In the genomic region with DNA sequence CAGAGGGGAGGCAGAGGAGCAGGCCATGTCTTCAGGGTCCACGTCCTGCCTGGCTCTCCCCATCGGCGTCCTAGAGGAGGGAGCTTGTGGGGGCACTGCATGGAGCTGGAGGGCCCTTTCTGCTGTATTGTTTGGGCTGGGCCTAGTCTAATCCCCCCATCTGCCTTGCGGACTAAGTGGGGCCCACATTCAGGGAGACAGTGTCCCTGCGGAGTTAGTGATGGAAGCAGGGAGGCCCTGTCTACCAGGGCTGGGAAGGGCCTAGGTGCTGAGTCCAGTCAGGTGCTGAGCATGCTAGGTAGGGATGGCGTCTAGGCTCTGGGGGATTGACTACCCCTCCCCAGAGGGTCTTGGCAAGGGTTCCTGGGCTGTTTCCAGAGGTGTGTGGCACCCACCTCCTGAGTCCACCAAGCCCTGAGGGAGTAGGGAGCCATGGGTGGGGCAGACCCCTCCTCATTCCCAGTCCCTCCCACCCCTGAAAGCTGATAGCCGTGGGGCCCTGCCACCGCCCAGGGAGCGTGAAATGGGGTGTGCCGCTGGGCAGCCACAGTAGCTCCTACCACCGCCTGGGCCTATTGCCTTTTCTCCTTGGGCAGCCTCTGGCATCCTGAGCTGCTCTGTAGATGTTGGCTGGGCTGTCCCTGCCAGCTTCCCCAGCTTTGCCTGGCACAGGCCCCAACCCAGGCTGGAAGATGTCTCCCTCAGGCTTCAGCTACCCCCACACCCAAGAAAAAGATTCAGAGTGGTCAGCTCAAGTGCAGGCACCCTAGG, we compare ENCODE assay signal across 10 cellular contexts. TPM values are rescaled to one million over a fixed set of nuclear protein-coding genes. Genes with fewer than 3 reads are reported as not detected.
DNase-seq lines count a peak whose midpoint lies in the region; ATAC-seq, FAIRE-seq and TF ChIP-seq lines count a peak whose summit lies in the region.
"Had no signal": no experiment of that assay in that cellular context is flagged by ENCODE, and none has a peak within 500 bp of the region (broad histone marks: within the 10 kb centered on the region; RNA-seq: fewer than 3 reads in every experiment).

No MANE protein-coding gene starts in this region.

- H3K9me3 ChIP-seq in GM23248 (ENCODE audit: low read depth), result no peaks in the 10 kb centered on the region
- H3K9me3 ChIP-seq in T-helper 17 cell (ENCODE audit: control insufficient read depth, low read length, poor library complexity, severe bottlenecking), result no peaks in the 10 kb centered on the region
- H3K9me3 ChIP-seq in gastroesophageal sphincter, result no peaks in the 10 kb centered on the region
- H3K9me3 ChIP-seq in small intestine (ENCODE audit: control insufficient read depth, low read depth), result no peaks in the 10 kb centered on the region

- 0 out of 2 replicates have a peak overlapping the region, but pooled peaks have one; percentile 21 for H3K4me3 ChIP-seq in GM23248
- H3K4me3 ChIP-seq in gastroesophageal sphincter, result no peak overlapping the region
- H3K4me3 ChIP-seq in small intestine (ENCODE audit: low read depth in 1 of 2, low read length in 2 of 2), result no peak overlapping the region

- FAIRE-seq in small intestine (lab: Jason Lieb, UNC), result no peak

- peaks cover 43% of the 10 kb centered on the region for H3K4me1 Mint-ChIP-seq in T-helper 17 cell

- in situ Hi-C loops in GM23248 (cut with MboI), result no loop called here

- 44 to 45% methylated on average over 11 of the region's 11 CpGs for WGBS in GM23248 (ENCODE audit: low coverage in 1 of 2, low lambda C conversion rate in 2 of 2, missing lambda C conversion rate in 2 of 2), 2 experiments
- WGBS in gastroesophageal sphincter (ENCODE audit: low coverage in 1 of 2), 2 donors, result 70% methylated on average over 2 of the region's 11 CpGs; no CpG with 5 or more reads in 1 of the 2 donors
- 28 to 64% (median 62%) methylated on average over 11 of the region's 11 CpGs for WGBS in small intestine, 3 donors

- TF ChIP-seq EP300 in gastroesophageal sphincter (IDR thresholded peaks at IDR 0.05), result no peak

- H3K27ac Mint-ChIP-seq in T-helper 17 cell, result peak overlapping the region; percentile 97

- no peak overlapping the region for H2AFZ ChIP-seq in GM23248

- peak overlapping the region; percentile 93 for H3K9ac ChIP-seq in GM23248

- H3F3A ChIP-seq in GM23248 (ENCODE audit: insufficient read depth), result peaks cover 72% of the 10 kb centered on the region

- TF ChIP-seq POLR2A in gastroesophageal sphincter (IDR thresholded peaks at IDR 0.05), result no peak

- H3K36me3 ChIP-seq in GM23248 (ENCODE audit: low read depth) (0 out of 2 replicates have a peak, but pooled peaks cover 2% of the 10 kb centered on the region), gastroesophageal sphincter (no peaks in the 10 kb centered on the region), small intestine (ENCODE audit: control insufficient read depth in 2 of 2, insufficient read depth in 2 of 2, low read length in 2 of 2) (no peaks in the 10 kb centered on the region)

- H3K27ac ChIP-seq in GM23248 (peak overlapping the region; percentile 97), gastroesophageal sphincter (peak overlapping the region; percentile 87 to 99 (median 94)), small intestine (ENCODE audit: low read depth in 1 of 2, low read length in 1 of 2) (peak overlapping the region; percentile 92 to 99)

- H3K4me3 Mint-ChIP-seq in T-helper 17 cell, result no peak overlapping the region

- H3K27me3 Mint-ChIP-seq in T-helper 17 cell, result no peaks in the 10 kb centered on the region

- no peaks in the 10 kb centered on the region for H3K27me3 ChIP-seq in GM23248 (replicated peaks; ENCODE audit: insufficient read depth)
- H3K27me3 ChIP-seq in gastroesophageal sphincter, result no peaks in the 10 kb centered on the region
- no peaks in the 10 kb centered on the region for H3K27me3 ChIP-seq in small intestine (ENCODE audit: control insufficient read depth in 2 of 2, insufficient read depth in 2 of 2, low read length in 2 of 2)

- ATAC-seq in T-helper 17 cell, result no peak
- no peak for ATAC-seq in gastroesophageal sphincter
- no peak for ATAC-seq in HG03039 (IDR thresholded peaks at IDR 0.05; ENCODE audit: unreplicated experiment)

- H3K79me2 ChIP-seq in GM23248 (ENCODE audit: insufficient read depth), result peaks cover 23% of the 10 kb centered on the region

- H4K20me1 ChIP-seq in GM23248 (ENCODE audit: insufficient read depth), result no peaks in the 10 kb centered on the region

- peak overlapping the region; percentile 89 for H3K4me2 ChIP-seq in GM23248 (ENCODE audit: unreplicated experiment)

- DNase-seq in GM23248 (peak; percentile 46), T-helper 17 cell (no peak), small intestine (no peak), NCI-H1048 (lab: John Stamatoyannopoulos, UW) (no peak), foreskin melanocyte (no peak), kidney tubule cell (ENCODE audit: low spot score) (no peak)
- DNase-seq: effector CD8-positive, alpha-beta T cell; retina had no signal

- no peak for TF ChIP-seq CTCF in gastroesophageal sphincter (IDR thresholded peaks at IDR 0.05)

- H3K36me3 Mint-ChIP-seq in T-helper 17 cell (ENCODE audit: low read depth), result no peaks in the 10 kb centered on the region

- H3K9me2 ChIP-seq in GM23248 (ENCODE audit: insufficient read depth), result no peaks in the 10 kb centered on the region

- H3K4me1 ChIP-seq in GM23248 (ENCODE audit: insufficient read depth) (peaks cover 52% of the 10 kb centered on the region), gastroesophageal sphincter (peaks cover 7 to 84% (median 60%) of the 10 kb centered on the region in 3 donors), small intestine (ENCODE audit: control insufficient read depth in 2 of 2, insufficient read depth in 1 of 2, low read depth in 1 of 2, low read length in 1 of 2) (peaks cover 4 to 5% of the 10 kb centered on the region in 2 donors)

RNA-seq across cellular contexts. Expression of a gene that starts 1.9 kb away (rescaled TPM):
- 86.6 and 109 TPM in 2 replicates for total RNA-seq in GM23248 (2014; rRNA removed; shearing (Covaris generic))
- polyA plus RNA-seq in GM23248 (2016; fragmentation: Nextera tagmentation; extraction: Ambion mirVana), result 121 and 136 TPM in 2 replicates
- 10 to 100 TPM; 45.9 to 61.0 TPM for total RNA-seq in T-helper 17 cell
- total RNA-seq in gastroesophageal sphincter, result 10 to 100 TPM; 65.7 to 87.3 (median 74.4) TPM
- polyA plus RNA-seq in small intestine, result 100 to 1,000 TPM; 153 to 492 (median 467) TPM

RNA-seq across cellular contexts. Expression of a gene that starts 18.2 kb away (rescaled TPM):
- 33.0 and 39.1 TPM in 2 replicates for total RNA-seq in GM23248 (2014; rRNA removed; shearing (Covaris generic))
- 20.0 and 21.1 TPM in 2 replicates for polyA plus RNA-seq in GM23248 (2016; fragmentation: Nextera tagmentation; extraction: Ambion mirVana)
- total RNA-seq in T-helper 17 cell, result 1 to 10 TPM; 7.3 to 7.5 TPM
- 10 to 100 TPM in 1 of 4 donors, 1 to 10 TPM in 3; 6.1 to 21.7 (median 9.4) TPM for total RNA-seq in gastroesophageal sphincter
- polyA plus RNA-seq in small intestine, result 1 to 10 TPM in 2 of 3 donors, not detected in 1; 1.4 to 3.0 TPM

RNA-seq across cellular contexts. Expression of a gene that starts 36.6 kb away (rescaled TPM):
- total RNA-seq in GM23248 (2014; rRNA removed; shearing (Covaris generic)), result 0.51 and 4.6 TPM in 2 replicates
- polyA plus RNA-seq in GM23248 (2016; fragmentation: Nextera tagmentation; extraction: Ambion mirVana), result 3.9 and 5.7 TPM in 2 replicates
- total RNA-seq in T-helper 17 cell, result 10 to 100 TPM; 21.5 to 40.5 TPM
- 10 to 100 TPM in 2 of 4 donors, 1 to 10 TPM in 2; 8.5 to 16.0 (median 11.1) TPM for total RNA-seq in gastroesophageal sphincter
- polyA plus RNA-seq in small intestine, result 10 to 100 TPM; 19.5 to 88.3 (median 58.6) TPM

RNA-seq across cellular contexts. Expression of a gene that starts 46.5 kb away (rescaled TPM):
- 140 and 172 TPM in 2 replicates for total RNA-seq in GM23248 (2014; rRNA removed; shearing (Covaris generic))
- polyA plus RNA-seq in GM23248 (2016; fragmentation: Nextera tagmentation; extraction: Ambion mirVana) (207 and 222 TPM in 2 replicates), small intestine (100 to 1,000 TPM; 165 to 211 (median 210) TPM)
- total RNA-seq in T-helper 17 cell (100 to 1,000 TPM; 133 to 146 TPM), gastroesophageal sphincter (10 to 100 TPM; 49.9 to 78.6 (median 63.4) TPM)

RNA-seq across cellular contexts. Expression of a gene that starts 48.7 kb away (rescaled TPM):
- total RNA-seq in GM23248 (2014; rRNA removed; shearing (Covaris generic)), result not detected in 2 replicates
- polyA plus RNA-seq in GM23248 (2016; fragmentation: Nextera tagmentation; extraction: Ambion mirVana) (0.25 TPM in 1 of 2 replicates, not detected in the other), small intestine (10 to 100 TPM in 1 of 3 donors, 1 to 10 TPM in 2; 2.5 to 18.1 (median 4.4) TPM)
- total RNA-seq in T-helper 17 cell (100 to 1,000 TPM; 251 to 262 TPM), gastroesophageal sphincter (1 to 10 TPM in 3 of 4 donors, under 1 TPM in 1; 0.30 to 2.0 (median 1.5) TPM)
